ENCODE assay signal across 18 cellular contexts in genomic region chr19:41399525-41399924, GRCh38. TPM values are rescaled to one million over a fixed set of nuclear protein-coding genes. Genes with fewer than 3 reads are reported as not detected.
DNase-seq lines count a peak whose midpoint lies in the region; ATAC-seq, FAIRE-seq and TF ChIP-seq lines count a peak whose summit lies in the region.
"Had no signal": no experiment of that assay in that cellular context is flagged by ENCODE, and none has a peak within 500 bp of the region (broad histone marks: within the 10 kb centered on the region; RNA-seq: fewer than 3 reads in every experiment).

No MANE protein-coding gene starts in this region.

- no peaks in the 10 kb centered on the region for H3K36me3 ChIP-seq in H7 (replicated peaks; ENCODE audit: control insufficient read depth, insufficient read depth, low read length)
- no peaks in the 10 kb centered on the region for H3K36me3 ChIP-seq in small intestine (ENCODE audit: control insufficient read depth in 2 of 2, insufficient read depth in 2 of 2, low read length in 2 of 2)

- H3K4me1 Mint-ChIP-seq in CD14-positive monocyte (peaks cover 39% of the 10 kb centered on the region), T-cell (peaks cover 47 to 60% (median 55%) of the 10 kb centered on the region in 3 donors), memory B cell (peaks cover 31% of the 10 kb centered on the region)

- intact Hi-C loops in CD14-positive monocyte (cut with micrococcal nuclease): loop anchor here (1.0 to 5.0 kb wide), 3 partner anchors 8 to 37 kb away; partner anchors contain the start of gene B9D2 (in 1 of the 2)

- TF ChIP-seq EP300 in A549 (IDR thresholded peaks at IDR 0.05): no peak

- DNase-seq in A549 (ENCODE audit: low read depth in 1 of 2, low spot score in 1 of 2) (no peak), CD14-positive monocyte (ENCODE audit: low spot score) (no peak), T-cell (no peak), memory B cell (ENCODE audit: low spot score in 2 of 2) (no peak), H7 (no peak), DMS153 (lab: John Stamatoyannopoulos, UW) (no peak), small intestine (no peak), NCI-H1105 (lab: John Stamatoyannopoulos, UW) (no peak)
- DNase-seq: esophagus squamous epithelium; KG1; mesenchymal stem cell; NCI-H1092 treated with DMSO at 0.1 percent for 48 hours; NCI-H774; stimulated activated CD4-positive, alpha-beta T cell treated with anti-CD3 and anti-CD28 coated beads, Interleukin-4, amount 100 ng/mL, for 1 hour; stimulated activated CD8-positive, alpha-beta memory T cell treated with anti-CD3 and anti-CD28 coated beads, Interleukin-4, amount 100 ng/mL, for 48 hours; tibial artery had no signal

- TF ChIP-seq CTCF in A549 (IDR thresholded peaks at IDR 0.05) (no peak), CD14-positive monocyte (IDR thresholded peaks at IDR 0.05) (no peak)

- H3K27me3 Mint-ChIP-seq in CD14-positive monocyte (ENCODE audit: low read depth in 3 of 3): no peaks in the 10 kb centered on the region
- no peaks in the 10 kb centered on the region for H3K27me3 Mint-ChIP-seq in T-cell
- no peaks in the 10 kb centered on the region for H3K27me3 Mint-ChIP-seq in memory B cell

- no peak for TF ChIP-seq RAD21 in A549 (conservative IDR thresholded peaks at IDR 0.05 in 1 of 2, IDR thresholded peaks at IDR 0.05 in 1 of 2)

- H3K36me3 Mint-ChIP-seq in CD14-positive monocyte (peaks cover 15 to 31% of the 10 kb centered on the region in 2 donors), T-cell (peaks cover 8% of the 10 kb centered on the region), memory B cell (peaks cover 7% of the 10 kb centered on the region)

- 83% methylated on average over 2 of the region's 2 CpGs for WGBS in A549 (ENCODE audit: missing lambda C conversion rate)
- WGBS in small intestine, 3 donors: 85 to 93% (median 88%) methylated on average over 2 of the region's 2 CpGs

- H3K27me3 ChIP-seq in H7 (ENCODE audit: control insufficient read depth, insufficient read depth, low read length) (no peaks in the 10 kb centered on the region), small intestine (ENCODE audit: control insufficient read depth in 2 of 2, insufficient read depth in 2 of 2, low read length in 2 of 2) (no peaks in the 10 kb centered on the region)
- H3K27me3 ChIP-seq: esophagus squamous epithelium, tibial artery had no signal

- H3K9me3 Mint-ChIP-seq in CD14-positive monocyte: no peaks in the 10 kb centered on the region
- H3K9me3 Mint-ChIP-seq in T-cell: no peaks in the 10 kb centered on the region
- H3K9me3 Mint-ChIP-seq in memory B cell: no peaks in the 10 kb centered on the region
- H3K9me3 Mint-ChIP-seq: activated naive CD4-positive, alpha-beta T cell treated with anti-CD3 and anti-CD28 coated beads, Interleukin-2, amount 50 U/mL, for 72 hours had no signal

- peak overlapping the region in 4 of 7 donors; percentile 14 to 87 (median 32) for H3K27ac Mint-ChIP-seq in CD14-positive monocyte
- H3K27ac Mint-ChIP-seq in T-cell: no peak overlapping the region
- no peak overlapping the region for H3K27ac Mint-ChIP-seq in memory B cell

- H3K27ac ChIP-seq in A549 (no peak overlapping the region), small intestine (ENCODE audit: low read depth in 1 of 2, low read length in 1 of 2) (no peak overlapping the region)

- H3K9me3 ChIP-seq in A549 (no peaks in the 10 kb centered on the region), small intestine (ENCODE audit: control insufficient read depth, low read depth) (no peaks in the 10 kb centered on the region)
- H3K9me3 ChIP-seq: esophagus squamous epithelium, tibial artery had no signal

- no peak for FAIRE-seq in A549 (lab: Jason Lieb, UNC)
- no peak for FAIRE-seq in small intestine (lab: Jason Lieb, UNC)
- FAIRE-seq: bronchial epithelial cell had no signal

- H3K4me2 ChIP-seq in A549: peak overlapping the region; percentile 88; the same call in 1 of the 3 replicates

- no peak overlapping the region for H3K4me3 ChIP-seq in A549
- no peak overlapping the region for H3K4me3 ChIP-seq in H7 (ENCODE audit: insufficient read depth, low read depth, low read length)
- H3K4me3 ChIP-seq in small intestine (ENCODE audit: low read depth in 1 of 2, low read length in 2 of 2): no peak overlapping the region

- CTCF ChIA-PET in A549 (lab: Yijun Ruan, JAX) (interaction anchor here (1.0 to 2.4 kb wide), 5 partner anchors 8 to 91 kb away, joined by 3 to 9 read pairs (median 5); no protein-coding TSS in a partner anchor), T-cell (lab: Charles Lee) (interaction anchor here in 1 of 2 donors (0.6 kb wide), 1 partner anchor 50 kb away, joined by 3 read pairs; no protein-coding TSS in a partner anchor)

- no peak for TF ChIP-seq POLR2A in A549 (IDR thresholded peaks at IDR 0.05; ENCODE audit: low read length)

- POLR2A ChIA-PET in A549 (lab: Yijun Ruan, JAX) (interaction anchor here (0.6 to 0.9 kb wide), 3 partner anchors 9 to 36 kb away, joined by 3 to 4 read pairs (median 3); partner anchors contain the start of gene B9D2), T-cell (lab: Charles Lee) (no interaction called here)

- ATAC-seq in A549: no peak
- ATAC-seq in T-cell (replicated peaks in 1 of 4): no peak
- ATAC-seq in memory B cell (ENCODE audit: low read depth): no peak
- ATAC-seq: activated naive CD4-positive, alpha-beta T cell treated with anti-CD3 and anti-CD28 coated beads, Interleukin-2, amount 50 U/mL, for 72 hours had no signal

- H3K4me3 Mint-ChIP-seq in CD14-positive monocyte (no peak overlapping the region), T-cell (peak overlapping the region; percentile 28 to 99 (median 59)), memory B cell (peak overlapping the region; percentile 19)

- H3K4me1 ChIP-seq in A549 (peaks cover 20% of the 10 kb centered on the region), small intestine (ENCODE audit: control insufficient read depth in 2 of 2, insufficient read depth in 1 of 2, low read depth in 1 of 2, low read length in 1 of 2) (peaks cover 3 to 9% of the 10 kb centered on the region in 2 donors)

TF ChIP-seq in A549, 52 proteins besides CTCF, POLR2A, EP300 and RAD21 (continues in another document):
- TF ChIP-seq FOSL2 (IDR thresholded peaks at IDR 0.05) (no peak), FOSL2 (CRISPR knock-in tag; IDR thresholded peaks at IDR 0.05) (no peak), CEBPB (IDR thresholded peaks at IDR 0.05) (no peak), HOXA7 (CRISPR knock-in tag; IDR thresholded peaks at IDR 0.05) (no peak), CBX8 (IDR thresholded peaks at IDR 0.05) (no peak)

RNA-seq across cellular contexts. Expression of gene BCKDHA, which starts 1.9 kb away (rescaled TPM):
- polyA plus RNA-seq in A549 (2011; rRNA removed) (42.9 and 43.9 TPM in 2 replicates), A549 (2017; fragmentation: RNase III; extraction: RNeasy Plus Mini Kit Qiagen cat#74134 plus additional on column Dnase treatment) (39.2 to 46.4 TPM (median 44.4 TPM) in 3 replicates), CD14-positive monocyte (10 to 100 TPM; 87.6 to 90.1 TPM), small intestine (10 to 100 TPM; 19.9 to 34.0 (median 26.7) TPM)
- polyA plus RNA-seq in A549 (2012; cell fraction: cytosol; rRNA removed): 62.0 and 96.3 TPM in 2 replicates
- polyA plus RNA-seq in A549 (2012; cell fraction: nucleus; rRNA removed): 96.2 and 124 TPM in 2 replicates
- polyA minus RNA-seq in A549 (2011; rRNA and poly(A)+ RNA removed): 36.4 and 39.4 TPM in 2 replicates
- total RNA-seq in T-cell: 10 to 100 TPM; 13.0 to 28.6 (median 27.0) TPM
- total RNA-seq in H7 (2014; rRNA removed; shearing (Covaris generic)): 36.0 and 53.1 TPM in 2 replicates

RNA-seq across cellular contexts. Expression of gene EXOSC5, which starts 2.4 kb away (rescaled TPM):
- 63.7 and 72.3 TPM in 2 replicates for polyA plus RNA-seq in A549 (2011; rRNA removed)
- 177 and 195 TPM in 2 replicates for polyA plus RNA-seq in A549 (2012; cell fraction: cytosol; rRNA removed)
- 145 and 165 TPM in 2 replicates for polyA plus RNA-seq in A549 (2012; cell fraction: nucleus; rRNA removed)
- polyA plus RNA-seq in A549 (2017; fragmentation: RNase III; extraction: RNeasy Plus Mini Kit Qiagen cat#74134 plus additional on column Dnase treatment): 99.0 to 109 TPM (median 103 TPM) in 3 replicates
- polyA minus RNA-seq in A549 (2011; rRNA and poly(A)+ RNA removed): 17.8 and 26.2 TPM in 2 replicates
- 10 to 100 TPM; 40.5 to 58.7 TPM for polyA plus RNA-seq in CD14-positive monocyte
- total RNA-seq in T-cell: 10 to 100 TPM; 12.4 to 32.8 (median 27.1) TPM
- 79.6 and 83.0 TPM in 2 replicates for total RNA-seq in H7 (2014; rRNA removed; shearing (Covaris generic))
- 10 to 100 TPM in 2 of 3 donors, 1 to 10 TPM in 1; 9.4 to 36.4 (median 16.5) TPM for polyA plus RNA-seq in small intestine

RNA-seq across cellular contexts. Expression of gene TMEM91, which starts 23.2 kb away (rescaled TPM):
- polyA plus RNA-seq in A549 (2011; rRNA removed): 5.2 and 6.8 TPM in 2 replicates
- 3.8 and 4.8 TPM in 2 replicates for polyA plus RNA-seq in A549 (2012; cell fraction: cytosol; rRNA removed)
- 42.0 and 58.0 TPM in 2 replicates for polyA plus RNA-seq in A549 (2012; cell fraction: nucleus; rRNA removed)
- polyA plus RNA-seq in A549 (2017; fragmentation: RNase III; extraction: RNeasy Plus Mini Kit Qiagen cat#74134 plus additional on column Dnase treatment): 3.7 to 4.6 TPM (median 4.0 TPM) in 3 replicates
- polyA minus RNA-seq in A549 (2011; rRNA and poly(A)+ RNA removed): 15.4 and 20.2 TPM in 2 replicates
- polyA plus RNA-seq in CD14-positive monocyte: 10 to 100 TPM; 29.1 to 34.9 TPM
- 10 to 100 TPM in 3 of 5 donors, 1 to 10 TPM in 2; 9.9 to 14.7 (median 13.2) TPM for total RNA-seq in T-cell
- total RNA-seq in H7 (2014; rRNA removed; shearing (Covaris generic)): 8.4 and 13.3 TPM in 2 replicates
- polyA plus RNA-seq in small intestine: 1 to 10 TPM; 1.3 to 7.9 (median 2.4) TPM

RNA-seq across cellular contexts. Expression of gene B3GNT8, which starts 27.6 kb away (rescaled TPM):
- polyA plus RNA-seq in A549 (2011; rRNA removed) (not detected in 2 replicates), A549 (2017; fragmentation: RNase III; extraction: RNeasy Plus Mini Kit Qiagen cat#74134 plus additional on column Dnase treatment) (0.11 to 0.20 TPM in 2 of 3 replicates, not detected in the other), CD14-positive monocyte (10 to 100 TPM; 17.4 to 18.9 TPM), small intestine (100 to 1,000 TPM in 1 of 3 donors, 10 to 100 TPM in 2; 27.5 to 125 (median 70.2) TPM)
- polyA plus RNA-seq in A549 (2012; cell fraction: cytosol; rRNA removed): 0.04 TPM in 1 of 2 replicates, not detected in the other
- polyA plus RNA-seq in A549 (2012; cell fraction: nucleus; rRNA removed): 0.11 and 0.29 TPM in 2 replicates
- not detected in 2 replicates for polyA minus RNA-seq in A549 (2011; rRNA and poly(A)+ RNA removed)
- 1 to 10 TPM in 4 of 5 donors, under 1 TPM in 1; 0.76 to 5.0 (median 1.3) TPM for total RNA-seq in T-cell
- total RNA-seq in H7 (2014; rRNA removed; shearing (Covaris generic)): 1.9 and 5.3 TPM in 2 replicates

RNA-seq across cellular contexts. Expression of gene B9D2, which starts 35.6 kb away (rescaled TPM):
- 17.5 and 19.6 TPM in 2 replicates for polyA plus RNA-seq in A549 (2011; rRNA removed)
- polyA plus RNA-seq in A549 (2012; cell fraction: cytosol; rRNA removed): 45.5 and 46.6 TPM in 2 replicates
- polyA plus RNA-seq in A549 (2012; cell fraction: nucleus; rRNA removed): 36.9 and 40.6 TPM in 2 replicates
- 22.5 to 26.1 TPM (median 24.4 TPM) in 3 replicates for polyA plus RNA-seq in A549 (2017; fragmentation: RNase III; extraction: RNeasy Plus Mini Kit Qiagen cat#74134 plus additional on column Dnase treatment)
- 3.8 and 7.4 TPM in 2 replicates for polyA minus RNA-seq in A549 (2011; rRNA and poly(A)+ RNA removed)
- 10 to 100 TPM; 25.1 to 32.5 TPM for polyA plus RNA-seq in CD14-positive monocyte
- 10 to 100 TPM; 15.3 to 27.9 (median 16.4) TPM for total RNA-seq in T-cell
- total RNA-seq in H7 (2014; rRNA removed; shearing (Covaris generic)): 1.1 and 2.9 TPM in 2 replicates
- polyA plus RNA-seq in small intestine: 1 to 10 TPM; 4.7 to 9.8 (median 6.5) TPM

Comparison
In these comparisons a context has a peak if more than half of its experiments do, and no peak if none do; other contexts are left out.
1. H3K27ac Mint-ChIP-seq: peak in CD14-positive monocyte (4 of 7); none in T-cell (0 of 2) and memory B cell (single experiment).
2. H3K4me3 Mint-ChIP-seq: peak in T-cell (3 of 3) and memory B cell (single experiment); none in CD14-positive monocyte (0 of 2).